In the genomic region with DNA sequence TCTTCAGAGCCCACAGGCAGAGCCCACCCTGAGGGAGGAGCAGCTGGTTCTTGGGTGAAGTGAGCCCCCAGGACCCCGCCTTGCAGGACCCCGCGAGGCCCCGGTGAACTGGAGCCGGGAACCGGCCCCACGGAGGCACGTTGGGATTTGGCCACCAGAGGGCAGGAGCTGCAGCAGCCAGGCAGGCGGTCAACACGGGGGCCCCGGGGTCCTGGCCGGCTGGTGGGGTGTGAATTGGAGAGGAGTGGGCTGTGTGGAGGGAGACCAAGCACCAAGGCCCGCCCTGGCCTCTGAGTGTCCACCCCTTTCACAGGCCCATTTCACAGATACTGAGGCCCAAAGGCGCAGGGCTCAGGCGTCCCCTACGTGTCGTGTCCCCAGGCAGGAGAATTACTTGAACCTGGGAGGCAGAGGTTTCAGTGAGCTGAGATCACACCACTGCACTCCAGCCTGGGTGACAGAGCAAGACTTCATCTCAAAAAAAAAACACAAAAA, we compare ENCODE assay signal across 9 cellular contexts. TPM values are rescaled to one million over a fixed set of nuclear protein-coding genes. Genes with fewer than 3 reads are reported as not detected.
A peak's percentile ranks its signal among the peaks of the same experiment; 100 is the strongest.
DNase-seq lines count a peak whose midpoint lies in the region; ATAC-seq and TF ChIP-seq lines count a peak whose summit lies in the region.
"Had no signal": no experiment of that assay in that cellular context is flagged by ENCODE, and none has a peak within 500 bp of the region (broad histone marks: within the 10 kb centered on the region; RNA-seq: fewer than 3 reads in every experiment).

No MANE protein-coding gene starts in this region.

- peaks cover 25% of the 10 kb centered on the region for H3K4me1 Mint-ChIP-seq in Caco-2 (ENCODE audit: low read depth, unreplicated experiment)
- peaks cover 7% of the 10 kb centered on the region for H3K4me1 Mint-ChIP-seq in MCF 10A (ENCODE audit: insufficient read depth, unreplicated experiment)
- H3K4me1 Mint-ChIP-seq in naive thymus-derived CD4-positive, alpha-beta T cell: peaks cover 6 to 23% (median 17%) of the 10 kb centered on the region in 7 donors
- H3K4me1 Mint-ChIP-seq in activated T-helper 17 cell treated with anti-CD3 and anti-CD28 coated beads, Interleukin-2, amount 50 U/mL, for 72 hours: peaks cover 12% of the 10 kb centered on the region

- intact Hi-C loops in Caco-2 (cut with micrococcal nuclease; ENCODE audit: unreplicated experiment) (no loop called here), MCF 10A (cut with micrococcal nuclease) (loop anchor here (1.0 kb wide), 1 partner anchor 26 kb away; no protein-coding TSS in a partner anchor)
- intact Hi-C loops in naive thymus-derived CD4-positive, alpha-beta T cell (cut with micrococcal nuclease): no loop called here

- no peaks in the 10 kb centered on the region for H3K9me3 ChIP-seq in Caco-2
- no peaks in the 10 kb centered on the region for H3K9me3 ChIP-seq in naive thymus-derived CD4-positive, alpha-beta T cell (ENCODE audit: control insufficient read depth in 2 of 3, low read length in 3 of 3)

- BruUV-seq in Caco-2 (replicated peaks; lab: Mats Ljungman, UMichigan): no TSS peak
- no TSS peak for BruUV-seq in MCF 10A (replicated peaks; lab: Mats Ljungman, UMichigan)

- no peaks in the 10 kb centered on the region for H3K36me3 ChIP-seq in Caco-2 (ENCODE audit: control insufficient read depth, insufficient read depth, low read length)
- no peaks in the 10 kb centered on the region for H3K36me3 ChIP-seq in naive thymus-derived CD4-positive, alpha-beta T cell (ENCODE audit: control insufficient read depth in 2 of 3, insufficient read depth in 3 of 3, low read length in 3 of 3)

- peak; percentile 36 for ATAC-seq in naive thymus-derived CD4-positive, alpha-beta T cell
- no peak for ATAC-seq in activated T-helper 17 cell treated with anti-CD3 and anti-CD28 coated beads, Interleukin-2, amount 50 U/mL, for 72 hours (replicated peaks)
- no peak for ATAC-seq in HG03460 (IDR thresholded peaks at IDR 0.05; ENCODE audit: unreplicated experiment)

- peaks cover 18% of the 10 kb centered on the region for H3K4me1 ChIP-seq in Caco-2
- H3K4me1 ChIP-seq in naive thymus-derived CD4-positive, alpha-beta T cell (ENCODE audit: control insufficient read depth in 2 of 2, insufficient read depth in 2 of 2, low read length in 2 of 2): peaks cover 0 to 10% of the 10 kb centered on the region in 2 donors

- H3K27me3 ChIP-seq in Caco-2 (replicated peaks; ENCODE audit: control insufficient read depth, insufficient read depth, low read length): no peaks in the 10 kb centered on the region
- no peaks in the 10 kb centered on the region for H3K27me3 ChIP-seq in naive thymus-derived CD4-positive, alpha-beta T cell (ENCODE audit: control insufficient read depth in 2 of 2, insufficient read depth in 2 of 2, low read length in 2 of 2)

- POLR2A ChIA-PET in Caco-2 (lab: Charles Lee): no interaction called here
- POLR2A ChIA-PET in MCF 10A (lab: Yijun Ruan, JAX): no interaction called here
- POLR2A ChIA-PET in naive thymus-derived CD4-positive, alpha-beta T cell (lab: Charles Lee): interaction anchor here (1.2 kb wide), 1 partner anchor 82 kb away, joined by 5 read pairs; no protein-coding TSS in a partner anchor

- H3K27ac ChIP-seq in naive thymus-derived CD4-positive, alpha-beta T cell (ENCODE audit: low read depth, low read length): no peak overlapping the region

- H3K27ac Mint-ChIP-seq in Caco-2 (ENCODE audit: unreplicated experiment) (no peak overlapping the region), MCF 10A (ENCODE audit: low read depth, unreplicated experiment) (no peak overlapping the region)
- H3K27ac Mint-ChIP-seq in naive thymus-derived CD4-positive, alpha-beta T cell: peak overlapping the region in 2 of 9 donors; percentile 19 to 76
- H3K27ac Mint-ChIP-seq in activated T-helper 17 cell treated with anti-CD3 and anti-CD28 coated beads, Interleukin-2, amount 50 U/mL, for 72 hours: no peak overlapping the region

- TF ChIP-seq CTCF in Caco-2 (IDR thresholded peaks at IDR 0.05; ENCODE audit: insufficient read depth in 1 of 2, low read depth in 1 of 2, low read length in 1 of 2, severe bottlenecking in 1 of 2, unreplicated experiment in 1 of 2): peak; percentile 52 to 59
- TF ChIP-seq CTCF in MCF 10A (IDR thresholded peaks at IDR 0.05; ENCODE audit: unreplicated experiment): peak; percentile 51

- peak in 1 of 2 experiments; percentile 50 for DNase-seq in Caco-2
- peak; percentile 77 for DNase-seq in HuH-7.5 (ENCODE audit: low spot score)
- no peak for DNase-seq in MCF 10A (ENCODE audit: unreplicated experiment)
- DNase-seq in naive thymus-derived CD4-positive, alpha-beta T cell: peak in 5 of 9 donors; percentile 12 to 45 (median 22)
- no peak for DNase-seq in retina
- DNase-seq in NCI-H1048 (lab: John Stamatoyannopoulos, UW): no peak

- H3K27me3 Mint-ChIP-seq in Caco-2 (ENCODE audit: insufficient read depth, unreplicated experiment) (no peaks in the 10 kb centered on the region), MCF 10A (ENCODE audit: insufficient read depth, unreplicated experiment) (no peaks in the 10 kb centered on the region)
- H3K27me3 Mint-ChIP-seq in naive thymus-derived CD4-positive, alpha-beta T cell: peaks cover 0 to 5% (median 0%) of the 10 kb centered on the region in 5 donors
- H3K27me3 Mint-ChIP-seq in activated T-helper 17 cell treated with anti-CD3 and anti-CD28 coated beads, Interleukin-2, amount 50 U/mL, for 72 hours: no peaks in the 10 kb centered on the region

- CTCF ChIA-PET in Caco-2 (lab: Charles Lee) (interaction anchor here (1.4 to 1.6 kb wide), 3 partner anchors 16 to 29 kb away, joined by 4 to 5 read pairs (median 5); no protein-coding TSS in a partner anchor), MCF 10A (lab: Yijun Ruan, JAX) (interaction anchor here (0.6 to 2.5 kb wide), 9 partner anchors 10 to 878 kb away, joined by 3 to 27 read pairs (median 5); a partner anchor contains a TSS)
- CTCF ChIA-PET in naive thymus-derived CD4-positive, alpha-beta T cell (lab: Charles Lee): no interaction called here

- H3K4me3 ChIP-seq in Caco-2 (ENCODE audit: low read depth, low read length): no peak overlapping the region
- no peak overlapping the region for H3K4me3 ChIP-seq in naive thymus-derived CD4-positive, alpha-beta T cell (ENCODE audit: low read length)

- no peaks in the 10 kb centered on the region for H3K36me3 Mint-ChIP-seq in Caco-2 (ENCODE audit: insufficient read depth, unreplicated experiment)
- no peaks in the 10 kb centered on the region for H3K36me3 Mint-ChIP-seq in MCF 10A (ENCODE audit: insufficient read depth, unreplicated experiment)
- H3K36me3 Mint-ChIP-seq in naive thymus-derived CD4-positive, alpha-beta T cell: peaks cover 0 to 4% (median 0%) of the 10 kb centered on the region in 5 donors
- no peaks in the 10 kb centered on the region for H3K36me3 Mint-ChIP-seq in activated T-helper 17 cell treated with anti-CD3 and anti-CD28 coated beads, Interleukin-2, amount 50 U/mL, for 72 hours (ENCODE audit: low read depth)
- H3K36me3 Mint-ChIP-seq: activated naive CD4-positive, alpha-beta T cell treated with anti-CD3 and anti-CD28 coated beads, Interleukin-2, amount 50 U/mL, for 72 hours had no signal

- H3K9me3 Mint-ChIP-seq in Caco-2 (ENCODE audit: unreplicated experiment) (no peaks in the 10 kb centered on the region), MCF 10A (ENCODE audit: unreplicated experiment) (no peaks in the 10 kb centered on the region)
- peaks cover 0 to 8% (median 0%) of the 10 kb centered on the region in 11 donors for H3K9me3 Mint-ChIP-seq in naive thymus-derived CD4-positive, alpha-beta T cell
- H3K9me3 Mint-ChIP-seq in activated T-helper 17 cell treated with anti-CD3 and anti-CD28 coated beads, Interleukin-2, amount 50 U/mL, for 72 hours: no peaks in the 10 kb centered on the region

- H3K4me3 Mint-ChIP-seq in Caco-2 (ENCODE audit: unreplicated experiment) (no peak overlapping the region), MCF 10A (ENCODE audit: unreplicated experiment) (no peak overlapping the region)
- no peak overlapping the region for H3K4me3 Mint-ChIP-seq in naive thymus-derived CD4-positive, alpha-beta T cell
- no peak overlapping the region for H3K4me3 Mint-ChIP-seq in activated T-helper 17 cell treated with anti-CD3 and anti-CD28 coated beads, Interleukin-2, amount 50 U/mL, for 72 hours

RNA-seq across cellular contexts. Expression of a gene that starts 2.2 kb away (rescaled TPM):
- total RNA-seq in Caco-2 (2022) (7.8 and 8.1 TPM in 2 replicates), MCF 10A (2022) (0.29 and 0.82 TPM in 2 replicates)
- total RNA-seq in naive thymus-derived CD4-positive, alpha-beta T cell: not detected
- polyA plus RNA-seq in naive thymus-derived CD4-positive, alpha-beta T cell: not detected
- total RNA-seq in activated T-helper 17 cell treated with anti-CD3 and anti-CD28 coated beads, Interleukin-2, amount 50 U/mL, for 72 hours: not detected
- total RNA-seq: activated naive CD4-positive, alpha-beta T cell treated with anti-CD3 and anti-CD28 coated beads, Interleukin-2, amount 50 U/mL, for 72 hours had no signal

RNA-seq across cellular contexts. Expression of a gene that starts 40.1 kb away (rescaled TPM):
- total RNA-seq in Caco-2 (2022) (40.4 and 50.0 TPM in 2 replicates), MCF 10A (2022) (86.8 and 92.4 TPM in 2 replicates)
- total RNA-seq in naive thymus-derived CD4-positive, alpha-beta T cell: 1 to 10 TPM in 1 of 5 experiments, under 1 TPM in 1, not detected in 3; 0.39 to 5.2 TPM
- polyA plus RNA-seq in naive thymus-derived CD4-positive, alpha-beta T cell: not detected
- total RNA-seq in activated T-helper 17 cell treated with anti-CD3 and anti-CD28 coated beads, Interleukin-2, amount 50 U/mL, for 72 hours: 10 to 100 TPM; 11.1 to 44.7 TPM

RNA-seq across cellular contexts. Expression of a gene that starts 41.9 kb away (rescaled TPM):
- 150 and 159 TPM in 2 replicates for total RNA-seq in Caco-2 (2022)
- total RNA-seq in MCF 10A (2022): 59.7 and 62.4 TPM in 2 replicates
- total RNA-seq in naive thymus-derived CD4-positive, alpha-beta T cell: 10 to 100 TPM; 64.4 to 99.0 (median 65.9) TPM
- 10 to 100 TPM; 54.7 to 61.6 TPM for polyA plus RNA-seq in naive thymus-derived CD4-positive, alpha-beta T cell
- total RNA-seq in activated T-helper 17 cell treated with anti-CD3 and anti-CD28 coated beads, Interleukin-2, amount 50 U/mL, for 72 hours: 10 to 100 TPM; 63.8 to 95.6 TPM

RNA-seq across cellular contexts. Expression of a gene that starts 42.0 kb away (rescaled TPM):
- 19.7 and 29.1 TPM in 2 replicates for total RNA-seq in Caco-2 (2022)
- total RNA-seq in MCF 10A (2022): 7.2 and 9.5 TPM in 2 replicates
- 10 to 100 TPM in 2 of 5 experiments, 1 to 10 TPM in 3; 6.4 to 17.0 (median 7.9) TPM for total RNA-seq in naive thymus-derived CD4-positive, alpha-beta T cell
- polyA plus RNA-seq in naive thymus-derived CD4-positive, alpha-beta T cell: 1 to 10 TPM; 2.4 to 2.6 TPM
- 10 to 100 TPM; 13.3 to 21.5 TPM for total RNA-seq in activated T-helper 17 cell treated with anti-CD3 and anti-CD28 coated beads, Interleukin-2, amount 50 U/mL, for 72 hours

RNA-seq across cellular contexts. Expression of a gene that starts 55.2 kb away (rescaled TPM):
- 2,846 and 2,897 TPM in 2 replicates for total RNA-seq in Caco-2 (2022)
- total RNA-seq in MCF 10A (2022): 3,133 and 3,148 TPM in 2 replicates
- 1,000 to 10,000 TPM; 2,239 to 5,631 (median 5,332) TPM for total RNA-seq in naive thymus-derived CD4-positive, alpha-beta T cell
- 1,000 to 10,000 TPM; 6,375 to 8,810 TPM for polyA plus RNA-seq in naive thymus-derived CD4-positive, alpha-beta T cell
- 1,000 to 10,000 TPM; 2,683 to 3,154 TPM for total RNA-seq in activated T-helper 17 cell treated with anti-CD3 and anti-CD28 coated beads, Interleukin-2, amount 50 U/mL, for 72 hours

Comparison
In these comparisons a context has a peak if more than half of its experiments do, and no peak if none do; other contexts are left out.
1. DNase-seq: peak in HuH-7.5 (single experiment) and naive thymus-derived CD4-positive, alpha-beta T cell (5 of 9); none in MCF 10A (single experiment), retina (single experiment) and NCI-H1048 (single experiment).